ENCODE assay signal across 9 cellular contexts in genomic region chr15:55108858-55109518, GRCh38.
DNase-seq lines count a peak whose midpoint lies in the region; ATAC-seq and TF ChIP-seq lines count a peak whose summit lies in the region.
"Had no signal": no experiment of that assay in that cellular context is flagged by ENCODE, and none has a peak within 500 bp of the region (broad histone marks: within the 10 kb centered on the region; RNA-seq: fewer than 3 reads in every experiment).

No MANE protein-coding gene starts in this region.

- H3K4me3 ChIP-seq in mucosa of descending colon = no peak overlapping the region

- no peaks in the 10 kb centered on the region for H3K36me3 ChIP-seq in mucosa of descending colon (ENCODE audit: low read depth)

- ATAC-seq in HG02759 (IDR thresholded peaks at IDR 0.05; ENCODE audit: unreplicated experiment) (peak; percentile 82), mucosa of descending colon (peak; percentile 62)

- H3K9me3 ChIP-seq in mucosa of descending colon = no peaks in the 10 kb centered on the region

- no peaks in the 10 kb centered on the region for H3K27me3 Mint-ChIP-seq in endothelial cell (ENCODE audit: unreplicated experiment)

- no peak overlapping the region for H3K4me3 Mint-ChIP-seq in endothelial cell (ENCODE audit: unreplicated experiment)
- H3K4me3 Mint-ChIP-seq: memory B cell had no signal

- H3K9me3 Mint-ChIP-seq in endothelial cell (ENCODE audit: unreplicated experiment) = no peaks in the 10 kb centered on the region

- H3K4me1 Mint-ChIP-seq in endothelial cell (ENCODE audit: unreplicated experiment) = no peaks in the 10 kb centered on the region
- H3K4me1 Mint-ChIP-seq: memory B cell had no signal

- TF ChIP-seq CTCF in endothelial cell (IDR thresholded peaks at IDR 0.05; ENCODE audit: unreplicated experiment) (peak; percentile 64), mucosa of descending colon (IDR thresholded peaks at IDR 0.05) (peak; percentile 53)

- DNase-seq in NCI-H2107 (lab: John Stamatoyannopoulos, UW) (peak; percentile 6), NCI-H2107 treated with DMSO at 0.1 percent for 48 hours (lab: John Stamatoyannopoulos, UW; ENCODE audit: unreplicated experiment) (no peak), NCI-H345 treated with DMSO at 0.1 percent for 48 hours (lab: John Stamatoyannopoulos, UW; ENCODE audit: unreplicated experiment) (peak; percentile 11), endothelial cell (ENCODE audit: low spot score) (peak; percentile 65), mucosa of descending colon (peak; percentile 51 to 73 (median 67)), stromal cell of bone marrow (ENCODE audit: low read depth) (peak; percentile 13)
- DNase-seq in activated CD4-positive, alpha-beta T cell treated with anti-CD3 and anti-CD28 coated beads, Interleukin-2, amount 50 U/mL, for 1 hour = peak; percentile 44

- H3K27ac Mint-ChIP-seq in endothelial cell (ENCODE audit: unreplicated experiment) = no peak overlapping the region
- H3K27ac Mint-ChIP-seq: memory B cell had no signal

- intact Hi-C loops in mucosa of descending colon (cut with DNase I, micrococcal nuclease) = no loop called here

- H3K4me1 ChIP-seq in mucosa of descending colon (ENCODE audit: low read depth) = no peaks in the 10 kb centered on the region

- no peaks in the 10 kb centered on the region for H3K36me3 Mint-ChIP-seq in endothelial cell (ENCODE audit: low read depth, unreplicated experiment)
- H3K36me3 Mint-ChIP-seq: memory B cell had no signal
